In the genomic region with DNA sequence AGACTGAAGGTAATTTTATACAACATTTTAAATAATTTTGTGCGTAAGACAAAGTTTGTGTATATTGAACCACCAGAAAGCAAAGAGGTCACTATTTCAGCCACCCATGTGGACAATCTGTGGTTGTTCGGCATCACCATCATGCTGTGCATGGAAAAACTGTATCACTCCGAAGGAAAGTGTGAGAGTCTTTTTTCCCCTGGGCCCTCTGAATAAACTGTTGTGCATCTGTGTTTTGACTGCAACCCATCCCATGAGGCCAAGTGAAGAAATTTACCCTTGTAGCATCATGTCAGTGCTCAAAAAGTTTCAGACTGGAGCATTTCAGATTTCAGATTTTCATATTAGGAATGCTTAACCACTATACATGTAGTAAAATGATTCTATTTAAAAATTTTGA, we compare ENCODE assay signal across 32 cellular contexts.
DNase-seq lines count a peak whose midpoint lies in the region; ATAC-seq and TF ChIP-seq lines count a peak whose summit lies in the region.
"Had no signal": no experiment of that assay in that cellular context is flagged by ENCODE, and none has a peak within 500 bp of the region (broad histone marks: within the 10 kb centered on the region; RNA-seq: fewer than 3 reads in every experiment).

No MANE protein-coding gene starts in this region.

- no peaks in the 10 kb centered on the region for H3K36me3 ChIP-seq in gastrocnemius medialis
- H3K36me3 ChIP-seq: BE2C, BLaER1 had no signal

- in situ Hi-C loops in gastrocnemius medialis (cut with MboI; ENCODE audit: low sequenced_read_pairs in 4 of 4): no loop called here

- no peaks in the 10 kb centered on the region for H3K27me3 ChIP-seq in gastrocnemius medialis
- H3K27me3 ChIP-seq: BE2C; BLaER1; BLaER1 treated with 17β-estradiol and CSF1 and Interleukin-3, amounts not matched to agents 10 nM and 100 nM had no signal

- H3K4me3 ChIP-seq in gastrocnemius medialis: no peak overlapping the region
- H3K4me3 ChIP-seq: A549; BLaER1; BLaER1 treated with 17β-estradiol and CSF1 and Interleukin-3, amounts not matched to agents 10 nM and 100 nM had no signal

- peak; percentile 28 for ATAC-seq in Right ventricle myocardium inferior
- ATAC-seq in Right ventricle myocardium superior (ENCODE audit: poor library complexity): no peak
- ATAC-seq in sciatic nerve: peak; percentile 46
- peak; percentile 68 to 70 for ATAC-seq in gastrocnemius medialis
- ATAC-seq in GM21619 (IDR thresholded peaks at IDR 0.05; ENCODE audit: unreplicated experiment): no peak
- no peak for ATAC-seq in SK-N-SH treated with all-trans-retinoic acid at 6 μM for 48 hours
- ATAC-seq: A549; CD8-positive, alpha-beta T cell had no signal

- TF ChIP-seq POLR2A in gastrocnemius medialis (IDR thresholded peaks at IDR 0.05): no peak

- no peaks in the 10 kb centered on the region for H3K9me3 ChIP-seq in gastrocnemius medialis
- H3K9me3 ChIP-seq: A549; BE2C; BLaER1; BLaER1 treated with 17β-estradiol and CSF1 and Interleukin-3, amounts not matched to agents 10 nM and 100 nM; Caco-2 had no signal

- DNase-seq in DMS 273 (lab: John Stamatoyannopoulos, UW; ENCODE audit: unreplicated experiment) (peak; percentile 21), DMS 273 treated with DMSO at 0.1 percent for 48 hours (lab: John Stamatoyannopoulos, UW) (no peak), Right ventricle myocardium inferior (ENCODE audit: missing footprints) (no peak), Right ventricle myocardium superior (no peak), sciatic nerve (ENCODE audit: low spot score) (no peak), gastrocnemius medialis (peak; percentile 15 to 36)
- DNase-seq: 8988T; ACHN; AML-193; BE2C; C1 segment of cervical spinal cord; Caco-2; Calu3; CD4-positive, alpha-beta memory T cell; CD4-positive, alpha-beta T cell; CD4-positive, CD25-positive, alpha-beta regulatory T cell; CD8-positive, alpha-beta memory T cell; CD8-positive, alpha-beta T cell; COR-L47; DMS153; DMS53; DMS79; DMS79 treated with DMSO at 0.1 percent for 48 hours; DND-41; EL had no signal

- intact Hi-C loops in Right ventricle myocardium inferior (cut with DNase I): no loop called here
- intact Hi-C loops in Right ventricle myocardium superior (cut with DNase I): loop anchor here (10.0 kb wide), 1 partner anchor 150 kb away; no protein-coding TSS in a partner anchor
- intact Hi-C loops in sciatic nerve (cut with DNase I): no loop called here
- intact Hi-C loops in gastrocnemius medialis (cut with DNase I; ENCODE audit: low total_unique reads): no loop called here

- H3K27ac ChIP-seq in gastrocnemius medialis: no peak overlapping the region
- H3K27ac ChIP-seq: 22Rv1; A549; BLaER1; BLaER1 treated with 17β-estradiol and CSF1 and Interleukin-3, amounts not matched to agents 10 nM and 100 nM; C4-2B had no signal

- TF ChIP-seq CTCF in gastrocnemius medialis (IDR thresholded peaks at IDR 0.05 in 4 of 5, conservative IDR thresholded peaks at IDR 0.05 in 1 of 5): no peak

- H3K4me1 ChIP-seq in gastrocnemius medialis: no peaks in the 10 kb centered on the region
- H3K4me1 ChIP-seq: A549; BE2C; BLaER1; BLaER1 treated with 17β-estradiol and CSF1 and Interleukin-3, amounts not matched to agents 10 nM and 100 nM; Caco-2 had no signal

TF ChIP-seq in SK-N-SH treated with all-trans-retinoic acid at 6 μM for 48 hours, 23 proteins besides CTCF, POLR2A, EP300 and RAD21 (continues in another document):
- TF ChIP-seq ZNF8 (CRISPR knock-in tag; IDR thresholded peaks at IDR 0.05) (no peak), TOX (CRISPR knock-in tag; IDR thresholded peaks at IDR 0.05; ENCODE audit: borderline replicate concordance) (no peak), ZC3H10 (CRISPR knock-in tag; IDR thresholded peaks at IDR 0.05) (no peak), ARNTL (CRISPR knock-in tag; IDR thresholded peaks at IDR 0.05; ENCODE audit: borderline replicate concordance, low read depth) (no peak), PPARA (CRISPR knock-in tag; IDR thresholded peaks at IDR 0.05; ENCODE audit: borderline replicate concordance) (no peak), ZNF565 (CRISPR knock-in tag; conservative IDR thresholded peaks at IDR 0.05; ENCODE audit: low read depth) (no peak), ZFP30 (CRISPR knock-in tag; IDR thresholded peaks at IDR 0.05) (no peak), ZNF70 (CRISPR knock-in tag; IDR thresholded peaks at IDR 0.05) (no peak), SNAI2 (CRISPR knock-in tag; IDR thresholded peaks at IDR 0.05) (no peak), RARB (CRISPR knock-in tag; IDR thresholded peaks at IDR 0.05) (no peak), ZFP3 (CRISPR knock-in tag; IDR thresholded peaks at IDR 0.05) (no peak)
- TF ChIP-seq, protein P1, sequence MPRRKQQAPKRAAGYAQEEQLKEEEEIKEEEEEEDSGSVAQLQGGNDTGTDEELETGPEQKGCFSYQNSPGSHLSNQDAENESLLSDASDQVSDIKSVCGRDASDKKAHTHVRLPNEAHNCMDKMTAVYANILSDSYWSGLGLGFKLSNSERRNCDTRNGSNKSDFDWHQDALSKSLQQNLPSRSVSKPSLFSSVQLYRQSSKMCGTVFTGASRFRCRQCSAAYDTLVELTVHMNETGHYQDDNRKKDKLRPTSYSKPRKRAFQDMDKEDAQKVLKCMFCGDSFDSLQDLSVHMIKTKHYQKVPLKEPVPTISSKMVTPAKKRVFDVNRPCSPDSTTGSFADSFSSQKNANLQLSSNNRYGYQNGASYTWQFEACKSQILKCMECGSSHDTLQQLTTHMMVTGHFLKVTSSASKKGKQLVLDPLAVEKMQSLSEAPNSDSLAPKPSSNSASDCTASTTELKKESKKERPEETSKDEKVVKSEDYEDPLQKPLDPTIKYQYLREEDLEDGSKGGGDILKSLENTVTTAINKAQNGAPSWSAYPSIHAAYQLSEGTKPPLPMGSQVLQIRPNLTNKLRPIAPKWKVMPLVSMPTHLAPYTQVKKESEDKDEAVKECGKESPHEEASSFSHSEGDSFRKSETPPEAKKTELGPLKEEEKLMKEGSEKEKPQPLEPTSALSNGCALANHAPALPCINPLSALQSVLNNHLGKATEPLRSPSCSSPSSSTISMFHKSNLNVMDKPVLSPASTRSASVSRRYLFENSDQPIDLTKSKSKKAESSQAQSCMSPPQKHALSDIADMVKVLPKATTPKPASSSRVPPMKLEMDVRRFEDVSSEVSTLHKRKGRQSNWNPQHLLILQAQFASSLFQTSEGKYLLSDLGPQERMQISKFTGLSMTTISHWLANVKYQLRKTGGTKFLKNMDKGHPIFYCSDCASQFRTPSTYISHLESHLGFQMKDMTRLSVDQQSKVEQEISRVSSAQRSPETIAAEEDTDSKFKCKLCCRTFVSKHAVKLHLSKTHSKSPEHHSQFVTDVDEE (CRISPR knock-in tag; IDR thresholded peaks at IDR 0.05): no peak
- TF ChIP-seq, protein P2, sequence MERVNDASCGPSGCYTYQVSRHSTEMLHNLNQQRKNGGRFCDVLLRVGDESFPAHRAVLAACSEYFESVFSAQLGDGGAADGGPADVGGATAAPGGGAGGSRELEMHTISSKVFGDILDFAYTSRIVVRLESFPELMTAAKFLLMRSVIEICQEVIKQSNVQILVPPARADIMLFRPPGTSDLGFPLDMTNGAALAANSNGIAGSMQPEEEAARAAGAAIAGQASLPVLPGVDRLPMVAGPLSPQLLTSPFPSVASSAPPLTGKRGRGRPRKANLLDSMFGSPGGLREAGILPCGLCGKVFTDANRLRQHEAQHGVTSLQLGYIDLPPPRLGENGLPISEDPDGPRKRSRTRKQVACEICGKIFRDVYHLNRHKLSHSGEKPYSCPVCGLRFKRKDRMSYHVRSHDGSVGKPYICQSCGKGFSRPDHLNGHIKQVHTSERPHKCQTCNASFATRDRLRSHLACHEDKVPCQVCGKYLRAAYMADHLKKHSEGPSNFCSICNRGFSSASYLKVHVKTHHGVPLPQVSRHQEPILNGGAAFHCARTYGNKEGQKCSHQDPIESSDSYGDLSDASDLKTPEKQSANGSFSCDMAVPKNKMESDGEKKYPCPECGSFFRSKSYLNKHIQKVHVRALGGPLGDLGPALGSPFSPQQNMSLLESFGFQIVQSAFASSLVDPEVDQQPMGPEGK (CRISPR knock-in tag; IDR thresholded peaks at IDR 0.05; ENCODE audit: borderline replicate concordance): no peak
- TF ChIP-seq, protein P3, sequence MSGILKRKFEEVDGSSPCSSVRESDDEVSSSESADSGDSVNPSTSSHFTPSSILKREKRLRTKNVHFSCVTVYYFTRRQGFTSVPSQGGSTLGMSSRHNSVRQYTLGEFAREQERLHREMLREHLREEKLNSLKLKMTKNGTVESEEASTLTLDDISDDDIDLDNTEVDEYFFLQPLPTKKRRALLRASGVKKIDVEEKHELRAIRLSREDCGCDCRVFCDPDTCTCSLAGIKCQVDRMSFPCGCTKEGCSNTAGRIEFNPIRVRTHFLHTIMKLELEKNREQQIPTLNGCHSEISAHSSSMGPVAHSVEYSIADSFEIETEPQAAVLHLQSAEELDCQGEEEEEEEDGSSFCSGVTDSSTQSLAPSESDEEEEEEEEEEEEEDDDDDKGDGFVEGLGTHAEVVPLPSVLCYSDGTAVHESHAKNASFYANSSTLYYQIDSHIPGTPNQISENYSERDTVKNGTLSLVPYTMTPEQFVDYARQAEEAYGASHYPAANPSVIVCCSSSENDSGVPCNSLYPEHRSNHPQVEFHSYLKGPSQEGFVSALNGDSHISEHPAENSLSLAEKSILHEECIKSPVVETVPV (CRISPR knock-in tag; IDR thresholded peaks at IDR 0.05): no peak
- TF ChIP-seq, protein P4, sequence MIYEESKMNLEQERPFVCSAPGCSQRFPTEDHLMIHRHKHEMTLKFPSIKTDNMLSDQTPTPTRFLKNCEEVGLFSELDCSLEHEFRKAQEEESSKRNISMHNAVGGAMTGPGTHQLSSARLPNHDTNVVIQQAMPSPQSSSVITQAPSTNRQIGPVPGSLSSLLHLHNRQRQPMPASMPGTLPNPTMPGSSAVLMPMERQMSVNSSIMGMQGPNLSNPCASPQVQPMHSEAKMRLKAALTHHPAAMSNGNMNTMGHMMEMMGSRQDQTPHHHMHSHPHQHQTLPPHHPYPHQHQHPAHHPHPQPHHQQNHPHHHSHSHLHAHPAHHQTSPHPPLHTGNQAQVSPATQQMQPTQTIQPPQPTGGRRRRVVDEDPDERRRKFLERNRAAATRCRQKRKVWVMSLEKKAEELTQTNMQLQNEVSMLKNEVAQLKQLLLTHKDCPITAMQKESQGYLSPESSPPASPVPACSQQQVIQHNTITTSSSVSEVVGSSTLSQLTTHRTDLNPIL (CRISPR knock-in tag; IDR thresholded peaks at IDR 0.05; ENCODE audit: low read depth): no peak

Comparison
In these comparisons a context has a peak if more than half of its experiments do, and no peak if none do; other contexts are left out.
1. DNase-seq: peak in DMS 273 (single experiment) and gastrocnemius medialis (2 of 2); none in DMS 273 treated with DMSO at 0.1 percent for 48 hours (single experiment), Right ventricle myocardium inferior (single experiment), Right ventricle myocardium superior (single experiment) and sciatic nerve (single experiment).
2. ATAC-seq: peak in Right ventricle myocardium inferior (single experiment), sciatic nerve (single experiment) and gastrocnemius medialis (2 of 2); none in Right ventricle myocardium superior (single experiment), GM21619 (single experiment) and SK-N-SH treated with all-trans-retinoic acid at 6 μM for 48 hours (single experiment).